Comparison of ENCODE assay signal across 8 cellular contexts in the genomic region with DNA sequence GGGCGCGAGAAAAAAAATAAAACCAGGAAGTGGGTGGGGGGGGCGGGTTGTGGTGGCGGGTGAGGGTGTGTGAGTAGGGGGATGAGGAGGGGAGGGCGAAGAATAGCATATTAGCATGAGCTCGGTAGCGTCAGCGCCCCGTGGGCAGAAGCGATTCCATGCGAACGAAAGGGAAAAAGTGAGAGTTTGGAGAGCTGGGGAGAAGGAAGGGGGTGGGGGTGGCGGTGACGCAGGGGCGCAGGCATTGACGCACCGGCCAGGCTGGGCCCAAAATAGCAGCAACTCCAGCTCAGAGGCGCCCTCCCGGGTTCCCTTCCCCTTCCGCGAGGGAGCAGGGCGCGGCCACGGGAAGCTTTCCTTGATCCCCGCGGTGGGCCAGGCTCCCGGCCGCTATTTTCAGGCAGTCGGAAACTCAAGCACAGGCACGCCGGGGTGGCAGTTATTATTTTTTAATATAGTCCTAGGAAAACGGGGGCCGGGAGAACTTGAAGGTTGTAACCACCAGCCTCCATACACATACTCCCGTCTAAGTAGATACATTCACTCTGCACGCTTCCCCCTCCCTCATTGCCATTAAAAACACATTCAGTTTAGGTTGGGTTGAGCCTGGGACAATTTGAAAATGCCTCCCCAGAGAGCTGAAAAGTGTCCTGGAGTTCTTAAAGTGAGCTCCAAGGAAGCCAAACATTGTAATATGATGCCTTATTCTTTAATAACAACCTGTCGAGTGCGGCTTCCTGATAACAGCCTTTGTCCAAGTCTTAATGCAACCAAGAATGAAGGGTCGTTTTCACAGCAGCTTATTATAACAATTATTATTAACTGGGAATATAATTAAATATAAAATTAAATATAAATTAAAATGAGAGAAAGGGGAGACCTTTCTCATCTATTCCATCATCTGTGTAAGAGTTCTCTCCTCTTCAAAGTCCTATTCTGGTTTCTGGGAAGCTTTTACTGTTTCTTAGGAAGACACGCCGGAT. TPM values are rescaled to one million over a fixed set of nuclear protein-coding genes. Genes with fewer than 3 reads are reported as not detected.
DNase-seq lines count a peak whose midpoint lies in the region; ATAC-seq and TF ChIP-seq lines count a peak whose summit lies in the region.

No MANE protein-coding gene starts in this region.

- H3K4me3 ChIP-seq in AG09309 (ENCODE audit: control insufficient read depth, low read depth, low read length) (peak overlapping the region; percentile 81), NT2/D1 (ENCODE audit: insufficient read length, low read depth) (peak overlapping the region; percentile 59), epithelial cell of esophagus (ENCODE audit: low read length) (peak overlapping the region; percentile 87)

- H3K9me3 ChIP-seq in NT2/D1 (ENCODE audit: insufficient read depth, low read length): no peaks in the 10 kb centered on the region

- DNase-seq in AG09309 (ENCODE audit: low read depth): peak; percentile 76
- DNase-seq in NT2/D1 (ENCODE audit: low read depth, low spot score): peak; percentile 63
- peak; percentile 90 for DNase-seq in activated T-cell treated with anti-CD3 and anti-CD28 coated beads, Interleukin-2, amount 50 U/mL, for 1 hour
- DNase-seq in epithelial cell of esophagus (ENCODE audit: low read depth): peak; percentile 88
- DNase-seq in mucosa of gallbladder (ENCODE audit: low spot score): peak; percentile 92
- DNase-seq in stimulated activated CD8-positive, alpha-beta memory T cell treated with anti-CD3 and anti-CD28 coated beads, Interleukin-4, amount 100 ng/mL, for 24 hours (ENCODE audit: low read depth): peak; percentile 80

- ATAC-seq in GM19043 (IDR thresholded peaks at IDR 0.05; ENCODE audit: low read depth, unreplicated experiment): peak; percentile 16
- peak; percentile 21 for ATAC-seq in HG03460 (IDR thresholded peaks at IDR 0.05; ENCODE audit: unreplicated experiment)

- H3K27me3 ChIP-seq in NT2/D1 (ENCODE audit: insufficient read depth, insufficient read length): peaks cover 33% of the 10 kb centered on the region

- H3K36me3 ChIP-seq in NT2/D1 (ENCODE audit: insufficient read depth, insufficient read length, low read length): peaks cover 2% of the 10 kb centered on the region

- H3K9ac ChIP-seq in NT2/D1 (ENCODE audit: insufficient read length, low read depth): peak overlapping the region; percentile 87

- H3K4me1 ChIP-seq in NT2/D1 (ENCODE audit: insufficient read depth, insufficient read length): no peaks in the 10 kb centered on the region

- TF ChIP-seq CTCF in AG09309 (IDR thresholded peaks at IDR 0.05; ENCODE audit: control insufficient read depth, insufficient read depth, low read depth, low read length, missing control alignments) (peak; percentile 34), epithelial cell of esophagus (IDR thresholded peaks at IDR 0.05; ENCODE audit: insufficient read depth, low read depth, low read length, missing control alignments) (peak; percentile 10)

RNA-seq across cellular contexts. Expression of gene NR4A2, which starts 2.3 kb away (rescaled TPM):
- total RNA-seq in mucosa of gallbladder: 11.9 TPM

Comparison
In these comparisons a context has a peak if more than half of its experiments do, and no peak if none do; other contexts are left out.
1. Peak in every context shown above with its lines: DNase-seq, ATAC-seq and H3K4me3 ChIP-seq.